In genomic region chr9:94827584-94828304, GRCh38 we compare ENCODE assay signal across 1 cellular context.
TF ChIP-seq lines count a peak whose summit lies in the region.

No MANE protein-coding gene starts in this region.

TF ChIP-seq in HepG2, 621 proteins besides CTCF, POLR2A, EP300 and RAD21 (continued from another document and continues in another):
- no peak; a peak in 1 of 4 replicates for TF ChIP-seq HMGXB4 (CRISPR knock-in tag; IDR thresholded peaks at IDR 0.05; ENCODE audit: borderline replicate concordance in 1 of 2, low read depth in 1 of 2)
- no peak for TF ChIP-seq PRPF4 (IDR thresholded peaks at IDR 0.05; ENCODE audit: low read depth, low read length, poor library complexity, severe bottlenecking)
- no peak for TF ChIP-seq TOPORS (CRISPR knock-in tag; IDR thresholded peaks at IDR 0.05)
- no peak for TF ChIP-seq ZNF224 (CRISPR knock-in tag; IDR thresholded peaks at IDR 0.05)
- TF ChIP-seq JUNB (CRISPR knock-in tag; IDR thresholded peaks at IDR 0.05; ENCODE audit: borderline replicate concordance): no peak
- TF ChIP-seq SRF (IDR thresholded peaks at IDR 0.05; ENCODE audit: low read depth, low read length): no peak
- no peak for TF ChIP-seq ZNF333 (CRISPR knock-in tag; IDR thresholded peaks at IDR 0.05; ENCODE audit: borderline replicate concordance)
- TF ChIP-seq JARID2 (CRISPR knock-in tag; IDR thresholded peaks at IDR 0.05; ENCODE audit: insufficient replicate concordance): no peak
- no peak for TF ChIP-seq SKIL (CRISPR knock-in tag; IDR thresholded peaks at IDR 0.05; ENCODE audit: borderline replicate concordance)
- no peak for TF ChIP-seq SNAI1 (CRISPR knock-in tag; IDR thresholded peaks at IDR 0.05; ENCODE audit: borderline replicate concordance)
- no peak for TF ChIP-seq SRSF1 (optimal IDR thresholded peaks at IDR 0.05; ENCODE audit: low read depth, low read length)
- 0 out of 2 replicates have a peak, but pooled peaks have one; percentile 17 for TF ChIP-seq CBFB (CRISPR knock-in tag; IDR thresholded peaks at IDR 0.05)
- TF ChIP-seq SOX6 (IDR thresholded peaks at IDR 0.05): no peak
- TF ChIP-seq SOX6 (CRISPR knock-in tag; IDR thresholded peaks at IDR 0.05): peak; percentile 85
- TF ChIP-seq SSRP1 (CRISPR knock-in tag; IDR thresholded peaks at IDR 0.05): no peak
- TF ChIP-seq HOXA9 (CRISPR knock-in tag; IDR thresholded peaks at IDR 0.05; ENCODE audit: borderline replicate concordance): no peak
- no peak for TF ChIP-seq ZFP90 (CRISPR knock-in tag; IDR thresholded peaks at IDR 0.05; ENCODE audit: borderline replicate concordance)
- no peak for TF ChIP-seq TIGD3 (CRISPR knock-in tag; IDR thresholded peaks at IDR 0.05; ENCODE audit: borderline replicate concordance)
- TF ChIP-seq CHD2 (IDR thresholded peaks at IDR 0.05; ENCODE audit: low read depth, low read length): no peak
- TF ChIP-seq THRA (CRISPR knock-in tag; IDR thresholded peaks at IDR 0.05; ENCODE audit: borderline replicate concordance): peak; percentile 86
- no peak for TF ChIP-seq ZNF574 (CRISPR knock-in tag; IDR thresholded peaks at IDR 0.05)
- no peak for TF ChIP-seq ZNF724P (CRISPR knock-in tag; IDR thresholded peaks at IDR 0.05; ENCODE audit: borderline replicate concordance)
- no peak; the same call in 1 of the 2 replicates for TF ChIP-seq ZNF800 (CRISPR knock-in tag; IDR thresholded peaks at IDR 0.05)
- TF ChIP-seq CC2D1A (CRISPR knock-in tag; IDR thresholded peaks at IDR 0.05): no peak
- no peak for TF ChIP-seq ZFP91 (CRISPR knock-in tag; IDR thresholded peaks at IDR 0.05; ENCODE audit: borderline replicate concordance)
- TF ChIP-seq GTF2F1 (IDR thresholded peaks at IDR 0.05; ENCODE audit: low read length): no peak
- no peak for TF ChIP-seq KAT2B (IDR thresholded peaks at IDR 0.05; ENCODE audit: borderline replicate concordance, low read depth, low read length)
- TF ChIP-seq RCOR2 (CRISPR knock-in tag; IDR thresholded peaks at IDR 0.05): peak; percentile 76; the same call in 1 of the 2 replicates
- TF ChIP-seq ZNF510 (CRISPR knock-in tag; IDR thresholded peaks at IDR 0.05; ENCODE audit: low read depth): no peak
- TF ChIP-seq DDIT3 (CRISPR knock-in tag; IDR thresholded peaks at IDR 0.05): no peak
- TF ChIP-seq ZSCAN30 (CRISPR knock-in tag; IDR thresholded peaks at IDR 0.05): no peak
- TF ChIP-seq ZFP36L2 (CRISPR knock-in tag; IDR thresholded peaks at IDR 0.05): no peak
- no peak for TF ChIP-seq HOXA5 (CRISPR knock-in tag; IDR thresholded peaks at IDR 0.05)
- no peak for TF ChIP-seq CBX1 (IDR thresholded peaks at IDR 0.05; ENCODE audit: low read depth)
- no peak for TF ChIP-seq GABPA (IDR thresholded peaks at IDR 0.05; ENCODE audit: low read depth, low read length)
- no peak for TF ChIP-seq GABPA (CRISPR knock-in tag; IDR thresholded peaks at IDR 0.05; ENCODE audit: low read depth)
- TF ChIP-seq JUN (CRISPR knock-in tag; IDR thresholded peaks at IDR 0.05): no peak
- TF ChIP-seq ATAD3A (CRISPR knock-in tag; IDR thresholded peaks at IDR 0.05): no peak
- no peak for TF ChIP-seq ZNF564 (CRISPR knock-in tag; IDR thresholded peaks at IDR 0.05)
- no peak for TF ChIP-seq HOXD1 (CRISPR knock-in tag; IDR thresholded peaks at IDR 0.05)
- TF ChIP-seq ZBTB33 (CRISPR knock-in tag; IDR thresholded peaks at IDR 0.05): no peak
- no peak for TF ChIP-seq EED (CRISPR knock-in tag; IDR thresholded peaks at IDR 0.05)
- TF ChIP-seq SP4 (CRISPR knock-in tag; IDR thresholded peaks at IDR 0.05): no peak
- no peak for TF ChIP-seq AHR (CRISPR knock-in tag; IDR thresholded peaks at IDR 0.05)
- no peak for TF ChIP-seq ZNF432 (CRISPR knock-in tag; IDR thresholded peaks at IDR 0.05; ENCODE audit: borderline replicate concordance)
- no peak for TF ChIP-seq ZNF282 (IDR thresholded peaks at IDR 0.05; ENCODE audit: partially characterized antibody)
- TF ChIP-seq JDP2 (CRISPR knock-in tag; IDR thresholded peaks at IDR 0.05; ENCODE audit: borderline replicate concordance): no peak
- TF ChIP-seq ZNF616 (CRISPR knock-in tag; IDR thresholded peaks at IDR 0.05; ENCODE audit: low read depth): no peak
- peak; percentile 90 for TF ChIP-seq RARA (CRISPR knock-in tag; IDR thresholded peaks at IDR 0.05)
- TF ChIP-seq ZFAT (CRISPR knock-in tag; conservative IDR thresholded peaks at IDR 0.05): no peak
- TF ChIP-seq GZF1 (CRISPR knock-in tag; IDR thresholded peaks at IDR 0.05): no peak
- no peak for TF ChIP-seq ZNF562 (CRISPR knock-in tag; IDR thresholded peaks at IDR 0.05; ENCODE audit: borderline replicate concordance)
